ENCODE assay signal across 8 cellular contexts in the genomic region with DNA sequence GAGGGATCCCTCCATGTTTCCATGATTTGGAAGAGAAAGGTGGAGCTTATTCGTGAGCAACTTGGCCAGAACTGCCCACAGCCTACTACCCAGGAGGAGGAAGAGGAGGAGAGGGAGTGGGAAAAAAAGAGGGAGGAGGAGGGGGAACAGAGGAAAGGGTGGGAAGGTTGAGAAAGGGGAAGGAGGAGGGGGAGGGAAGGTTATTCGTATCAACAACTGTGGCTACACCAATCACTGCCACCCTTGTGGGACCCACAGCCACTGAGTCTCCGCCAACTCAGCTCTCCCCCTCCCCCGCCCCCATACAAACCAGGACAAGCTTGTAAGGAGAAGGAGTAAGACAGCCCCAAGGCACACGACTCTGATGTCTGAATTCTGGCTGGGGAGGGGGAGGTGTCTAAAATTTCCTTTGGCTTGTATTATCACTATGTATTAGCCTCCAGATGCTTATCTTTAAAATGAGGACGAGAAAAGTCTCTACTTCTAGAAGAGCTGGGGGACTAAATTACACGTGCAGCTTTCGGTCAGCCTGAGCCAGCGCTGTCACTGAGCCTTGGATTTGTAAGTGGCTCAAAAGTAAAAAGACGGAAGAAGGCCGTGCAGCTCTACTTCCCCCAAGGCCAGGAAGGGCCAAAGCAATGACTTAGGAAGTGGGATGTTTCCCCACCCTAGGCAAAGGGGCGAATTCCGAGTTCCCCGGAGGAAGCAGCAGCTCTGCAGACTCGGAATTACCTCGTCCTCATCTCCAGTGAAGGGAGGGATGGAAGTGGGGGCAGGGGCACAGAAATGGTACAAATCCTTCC. TPM values are rescaled to one million over a fixed set of nuclear protein-coding genes. Genes with fewer than 3 reads are reported as not detected.
DNase-seq lines count a peak whose midpoint lies in the region; ATAC-seq lines count a peak whose summit lies in the region.

No MANE protein-coding gene starts in this region.

- peak overlapping the region; percentile 44 for H3K9ac ChIP-seq in iPS-18a (ENCODE audit: low read length)

- ATAC-seq in HG03196 (IDR thresholded peaks at IDR 0.05; ENCODE audit: unreplicated experiment) (no peak), GM21390 (IDR thresholded peaks at IDR 0.05; ENCODE audit: unreplicated experiment) (no peak)

- in situ Hi-C loops in Caki2 (cut with HindIII; ENCODE audit: low pct_unique_long_range_greater_than_20kb, low sequenced_read_pairs), result loop anchor here (10.0 kb wide), 1 partner anchor 67 kb away; the partner anchor contains the start of gene SDCBP2

- DNase-seq in Caki2 (ENCODE audit: low read depth), result peak; percentile 44
- DNase-seq in MV-4-11 (lab: John Stamatoyannopoulos, UW), result peak; percentile 58
- peak; percentile 76 for DNase-seq in amniotic epithelial cell (ENCODE audit: low read depth)
- DNase-seq in OCI-M2 (lab: John Stamatoyannopoulos, UW; ENCODE audit: unreplicated experiment), result no peak

- no peak overlapping the region for H3K27ac ChIP-seq in iPS-18a (ENCODE audit: low read length)
- H3K27ac ChIP-seq in skin epidermis, result peak overlapping the region in 20 of 21 experiments; percentile 83 to 96 (median 92)

- peaks cover 30% of the 10 kb centered on the region for H3K4me1 ChIP-seq in iPS-18a (ENCODE audit: control insufficient read depth, low read depth, low read length)

- peak overlapping the region; percentile 70 for H3K4me3 ChIP-seq in iPS-18a (ENCODE audit: low read length)
- peak overlapping the region; percentile 65 to 100 (median 96) for H3K4me3 ChIP-seq in skin epidermis

- no peaks in the 10 kb centered on the region for H3K9me3 ChIP-seq in iPS-18a (ENCODE audit: control insufficient read depth, low read depth, low read length)

- no peaks in the 10 kb centered on the region for H3K36me3 ChIP-seq in iPS-18a (ENCODE audit: control insufficient read depth, low read depth, low read length)

- H3K27me3 ChIP-seq in iPS-18a (ENCODE audit: control insufficient read depth, insufficient read depth, low read length), result peaks cover 24% of the 10 kb centered on the region

RNA-seq across cellular contexts. Expression of gene FKBP1A, which starts 1.0 kb away (rescaled TPM):
- total RNA-seq in Caki2 (2014; rRNA removed; shearing (Covaris generic); ENCODE audit: low replicate concordance), result 173 and 219 TPM in 2 replicates
